In the genomic region with DNA sequence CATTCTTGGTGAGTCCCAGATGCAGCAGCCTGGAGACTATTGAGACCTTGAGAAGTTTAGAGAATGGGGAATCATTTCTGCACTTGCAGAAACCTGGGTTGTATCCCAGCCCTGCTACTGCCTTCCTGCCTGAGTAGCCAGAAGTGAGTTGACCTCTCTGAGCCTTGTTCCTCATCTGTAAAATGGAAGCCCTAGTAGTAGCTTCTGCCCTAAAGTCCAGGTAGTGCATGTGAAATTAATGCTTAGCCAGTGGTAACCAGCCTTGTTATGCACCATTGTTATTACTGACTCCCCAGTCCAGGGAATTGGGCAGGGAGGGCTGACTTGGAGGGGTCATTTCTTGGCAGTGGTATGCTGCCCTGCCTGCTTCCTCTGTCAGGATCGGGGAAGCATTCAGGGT, we compare ENCODE assay signal across 22 cellular contexts. TPM values are rescaled to one million over a fixed set of nuclear protein-coding genes. Genes with fewer than 3 reads are reported as not detected.
DNase-seq lines count a peak whose midpoint lies in the region; ATAC-seq, FAIRE-seq and TF ChIP-seq lines count a peak whose summit lies in the region.
"Had no signal": no experiment of that assay in that cellular context is flagged by ENCODE, and none has a peak within 500 bp of the region (broad histone marks: within the 10 kb centered on the region; RNA-seq: fewer than 3 reads in every experiment).

No MANE protein-coding gene starts in this region.

- H2BK5ac ChIP-seq in IMR-90 (ENCODE audit: low read depth, low read length, poor library complexity, severe bottlenecking), result no peak overlapping the region

- WGBS in A549 (ENCODE audit: missing lambda C conversion rate), result 100% methylated on average over 1 of the region's 1 CpG
- WGBS in IMR-90 (ENCODE audit: extremely low coverage in 2 of 2, insufficient read length in 1 of 2), 2 experiments, result no CpG with 5 or more reads among the region's 1 CpG
- 71% methylated on average over 1 of the region's 1 CpG for WGBS in K562 (ENCODE audit: insufficient coverage, low coverage, missing lambda C conversion rate)
- WGBS in right lobe of liver (ENCODE audit: insufficient coverage, low coverage, low lambda C conversion rate, missing lambda C conversion rate), result no CpG with 5 or more reads among the region's 1 CpG
- WGBS in pancreas, 2 donors, result 83 to 90% methylated on average over 1 of the region's 1 CpG

- H3K4me2 ChIP-seq in A549, result peak overlapping the region; percentile 19; the same call in 1 of the 3 replicates
- peak overlapping the region; percentile 3; the same call in 1 of the 2 replicates for H3K4me2 ChIP-seq in IMR-90 (ENCODE audit: low read depth, low read length)
- H3K4me2 ChIP-seq in K562 (ENCODE audit: insufficient read depth, low read length), result peak overlapping the region; percentile 56
- H3K4me2 ChIP-seq: PC-9 had no signal

- no peak overlapping the region for H2BK15ac ChIP-seq in IMR-90 (ENCODE audit: low read depth, low read length)

- H3K23ac ChIP-seq in IMR-90 (ENCODE audit: low read depth, low read length), result no peak overlapping the region

- DNase-seq in A549 (ENCODE audit: low read depth in 1 of 2, low spot score in 1 of 2) (no peak), IMR-90 (no peak), K562 (ENCODE audit: extremely low read depth in 1 of 4, low spot score in 3 of 4) (peak in 2 of 4 experiments; percentile 7), right lobe of liver (no peak), OCI-M2 (lab: John Stamatoyannopoulos, UW; ENCODE audit: unreplicated experiment) (no peak), pancreas (no peak), RKO (ENCODE audit: low spot score) (no peak)
- DNase-seq: 8988T; BE2C; CD4-positive, CD25-positive, alpha-beta regulatory T cell; COR-L47; DMS 273 treated with DMSO at 0.1 percent for 48 hours; DND-41; NCI-H1105; NCI-H1694 treated with DMSO at 0.1 percent for 48 hours; NCI-H2107; NCI-H2227 treated with DMSO at 0.1 percent for 48 hours; NCI-H524; NCI-H82; PC-9; SJCRH30 had no signal

- H3K56ac ChIP-seq in IMR-90 (ENCODE audit: extremely low read depth, insufficient read depth, low read length), result no peak overlapping the region

- H3K9ac ChIP-seq in IMR-90 (ENCODE audit: low read depth, low read length), result no peak overlapping the region
- H3K9ac ChIP-seq in K562 (ENCODE audit: insufficient read depth in 1 of 2, low read depth in 2 of 2, low read length in 2 of 2), result peak overlapping the region; percentile 4 to 68; a peak in 1 of 4 replicates

- FAIRE-seq in A549 (lab: Jason Lieb, UNC) (no peak), K562 (lab: Jason Lieb, UNC) (no peak), pancreas (lab: Jason Lieb, UNC) (no peak)

- no peak overlapping the region for H4K91ac ChIP-seq in IMR-90 (ENCODE audit: insufficient read depth, low read depth, low read length)

- H4K20me1 ChIP-seq in IMR-90 (ENCODE audit: insufficient read depth, low read length), result peaks cover 99% of the 10 kb centered on the region
- peaks cover 61% of the 10 kb centered on the region for H4K20me1 ChIP-seq in K562 (replicated peaks; ENCODE audit: control insufficient read depth, insufficient read depth, low read length)

- TF ChIP-seq RAD21 in A549 (conservative IDR thresholded peaks at IDR 0.05 in 1 of 2, IDR thresholded peaks at IDR 0.05 in 1 of 2), result no peak
- no peak for TF ChIP-seq RAD21 in IMR-90 (IDR thresholded peaks at IDR 0.05; ENCODE audit: low read length)
- TF ChIP-seq RAD21 in K562 (CRISPR knock-in tag; conservative IDR thresholded peaks at IDR 0.05 in 1 of 2, IDR thresholded peaks at IDR 0.05 in 1 of 2), result no peak

- peaks cover 97% of the 10 kb centered on the region for H3K79me2 ChIP-seq in K562 (ENCODE audit: control insufficient read depth, insufficient read depth, low read length)

- no peak overlapping the region for H2AFZ ChIP-seq in IMR-90 (replicated peaks; ENCODE audit: low read length, poor library complexity)
- H2AFZ ChIP-seq in K562 (ENCODE audit: low read depth, low read length), result no peak overlapping the region
- H2AFZ ChIP-seq: PC-9 had no signal

- dilution Hi-C loops in IMR-90 (cut with HindIII; ENCODE audit: low sequenced_read_pairs, unreplicated experiment), result no loop called here

- H3K9me1 ChIP-seq in IMR-90 (ENCODE audit: insufficient read depth, low read length), result peaks cover 31% of the 10 kb centered on the region
- no peaks in the 10 kb centered on the region for H3K9me1 ChIP-seq in K562 (ENCODE audit: control insufficient read depth, insufficient read depth, low read length)

- in situ Hi-C loops in IMR-90 (cut with MboI; ENCODE audit: low sequenced_read_pairs) (no loop called here), K562 (cut with MboI) (no loop called here)

- no peak for ATAC-seq in A549
- no peak for ATAC-seq in IMR-90 (ENCODE audit: low read depth)
- ATAC-seq in K562, result peak; percentile 1; the same call in 2 of the 3 replicates
- ATAC-seq in right lobe of liver, result no peak
- no peak for ATAC-seq in pancreas
- no peak for ATAC-seq in HG03135 (IDR thresholded peaks at IDR 0.05; ENCODE audit: unreplicated experiment)

- BruUV-seq in IMR-90 (replicated peaks; lab: Mats Ljungman, UMichigan) (no TSS peak), K562 (replicated peaks; lab: Mats Ljungman, UMichigan) (no TSS peak)

- H4K5ac ChIP-seq in IMR-90 (ENCODE audit: low read depth, low read length), result no peak overlapping the region

- peaks cover 7 to 75% of the 10 kb centered on the region in 2 experiments for H3K79me1 ChIP-seq in IMR-90 (ENCODE audit: low read depth in 1 of 2, low read length in 2 of 2)

- H3K36me3 ChIP-seq in IMR-90 (ENCODE audit: control insufficient read depth, insufficient read depth, low read length), result peaks cover 9% of the 10 kb centered on the region; the same call in 1 of the 2 replicates
- peaks cover 22% of the 10 kb centered on the region; the same call in 2 of the 3 replicates for H3K36me3 ChIP-seq in K562 (ENCODE audit: control insufficient read depth, insufficient read depth, low read length)
- no peaks in the 10 kb centered on the region for H3K36me3 ChIP-seq in right lobe of liver
- H3K36me3 ChIP-seq in pancreas, result no peaks in the 10 kb centered on the region
- H3K36me3 ChIP-seq: BE2C, SJCRH30 had no signal

- no peak overlapping the region for H2AK9ac ChIP-seq in IMR-90 (replicated peaks; ENCODE audit: low read depth, low read length, poor library complexity)

- H3K9me3 ChIP-seq in A549 (no peaks in the 10 kb centered on the region), IMR-90 (ENCODE audit: control insufficient read depth, insufficient read depth, low read length) (no peaks in the 10 kb centered on the region), K562 (replicated peaks; ENCODE audit: control insufficient read depth, insufficient read depth, low read depth, low read length) (no peaks in the 10 kb centered on the region), right lobe of liver (no peaks in the 10 kb centered on the region), pancreas (no peaks in the 10 kb centered on the region)
- H3K9me3 ChIP-seq: BE2C, SJCRH30 had no signal

- H2AK5ac ChIP-seq in IMR-90 (ENCODE audit: low read depth, low read length), result no peak overlapping the region

- H3K14ac ChIP-seq in IMR-90 (replicated peaks; ENCODE audit: low read depth, low read length), result no peak overlapping the region

- peaks cover 54% of the 10 kb centered on the region for H3K4me1 ChIP-seq in A549
- H3K4me1 ChIP-seq in IMR-90 (ENCODE audit: control insufficient read depth, insufficient read depth, low read length), result peaks cover 18% of the 10 kb centered on the region
- peaks cover 63 to 67% of the 10 kb centered on the region in 2 experiments for H3K4me1 ChIP-seq in K562 (replicated peaks in 1 of 2; ENCODE audit: control insufficient read depth in 2 of 2, insufficient read depth in 2 of 2, low read length in 2 of 2)
- peaks cover 0 to 89% (median 23%) of the 10 kb centered on the region in 4 donors for H3K4me1 ChIP-seq in right lobe of liver
- H3K4me1 ChIP-seq in pancreas, result peaks cover 6 to 13% (median 11%) of the 10 kb centered on the region in 3 donors
- H3K4me1 ChIP-seq: BE2C had no signal

- no peak overlapping the region for H3K18ac ChIP-seq in IMR-90 (ENCODE audit: low read depth, low read length)

- CTCF ChIA-PET in A549 (lab: Yijun Ruan, JAX), result interaction anchor here (1.2 to 1.7 kb wide), 2 partner anchors 16 to 95 kb away, joined by 3 to 4 read pairs; no protein-coding TSS in a partner anchor
- CTCF ChIA-PET in IMR-90 (lab: Yijun Ruan, JAX), result no interaction called here
- CTCF ChIA-PET in K562 (lab: Yijun Ruan, JAX; ENCODE audit: low intra/inter-chr PET ratio), result no interaction called here

- H4K8ac ChIP-seq in IMR-90 (ENCODE audit: low read depth in 2 of 2, low read length in 2 of 2), result no peak overlapping the region

- intact Hi-C loops in IMR-90 (cut with micrococcal nuclease), result loop anchor here (5.0 kb wide), 1 partner anchor 337 kb away; no protein-coding TSS in a partner anchor
- intact Hi-C loops in K562 (cut with micrococcal nuclease), result loop anchor here (5.0 kb wide), 1 partner anchor 62 kb away; a partner anchor contains a TSS
- intact Hi-C loops in right lobe of liver (cut with DNase I), result no loop called here
- intact Hi-C loops in pancreas (cut with DNase I), result loop anchor here in 1 of 3 donors (10.0 kb wide), 1 partner anchor 60 kb away; a partner anchor contains a TSS

- H3K27me3 ChIP-seq in IMR-90 (ENCODE audit: control insufficient read depth, insufficient read depth, low read length), result no peaks in the 10 kb centered on the region
- H3K27me3 ChIP-seq in K562 (ENCODE audit: control insufficient read depth in 2 of 2, insufficient read depth in 2 of 2, low read length in 2 of 2), result no peaks in the 10 kb centered on the region
- no peaks in the 10 kb centered on the region for H3K27me3 ChIP-seq in right lobe of liver
- H3K27me3 ChIP-seq in pancreas, result no peaks in the 10 kb centered on the region
- H3K27me3 ChIP-seq: BE2C, SJCRH30 had no signal

- no peak for TF ChIP-seq EP300 in A549 (IDR thresholded peaks at IDR 0.05)
- no peak for TF ChIP-seq EP300 in K562 (IDR thresholded peaks at IDR 0.05; ENCODE audit: low read length)

- no peak overlapping the region for H3K4ac ChIP-seq in IMR-90 (ENCODE audit: low read depth, low read length)

- no peak overlapping the region for H2BK20ac ChIP-seq in IMR-90 (ENCODE audit: low read depth, low read length)

- POLR2A ChIA-PET in A549 (lab: Yijun Ruan, JAX) (no interaction called here), IMR-90 (lab: Charles Lee; ENCODE audit: unreplicated experiment) (no interaction called here), K562 (lab: Yijun Ruan, JAX) (interaction anchor here (0.6 to 22.0 kb wide), 8 partner anchors 14 to 182 kb away, joined by 3 to 547 read pairs (median 6); a partner anchor contains a TSS)

- H3K27ac ChIP-seq in A549 (no peak overlapping the region), IMR-90 (ENCODE audit: insufficient read depth, low read length) (no peak overlapping the region), K562 (ENCODE audit: extremely low read depth, low read depth, low read length) (peak overlapping the region; percentile 9; the same call in 1 of the 3 replicates), right lobe of liver (peak overlapping the region in 2 of 3 donors; percentile 13 to 24), pancreas (no peak overlapping the region)
- H3K27ac ChIP-seq: PC-9, SJCRH30 had no signal

- H2BK120ac ChIP-seq in IMR-90 (ENCODE audit: low read depth, low read length), result no peak overlapping the region

- no peak for TF ChIP-seq CTCF in A549 (IDR thresholded peaks at IDR 0.05)
- TF ChIP-seq CTCF in IMR-90 (conservative IDR thresholded peaks at IDR 0.05; ENCODE audit: low read depth, low read length), result no peak
- no peak for TF ChIP-seq CTCF in K562 (IDR thresholded peaks at IDR 0.05 in 2 of 3, conservative IDR thresholded peaks at IDR 0.05 in 1 of 3; ENCODE audit: insufficient read depth in 2 of 3, low read depth in 1 of 3, low read length in 3 of 3)
- no peak for TF ChIP-seq CTCF in right lobe of liver (IDR thresholded peaks at IDR 0.05)
- no peak for TF ChIP-seq CTCF in pancreas (IDR thresholded peaks at IDR 0.05)

- no peak overlapping the region for H3K4me3 ChIP-seq in A549
- no peak overlapping the region for H3K4me3 ChIP-seq in IMR-90 (ENCODE audit: insufficient read depth, low read depth, low read length)
- no peak overlapping the region for H3K4me3 ChIP-seq in K562
- H3K4me3 ChIP-seq in right lobe of liver, result no peak overlapping the region
- H3K4me3 ChIP-seq in pancreas, result no peak overlapping the region
- H3K4me3 ChIP-seq: PC-9, SJCRH30 had no signal

- no peak for TF ChIP-seq POLR2A in A549 (IDR thresholded peaks at IDR 0.05; ENCODE audit: low read length)
- no peak for TF ChIP-seq POLR2A in IMR-90 (IDR thresholded peaks at IDR 0.05; ENCODE audit: low read depth, low read length)
- no peak for TF ChIP-seq POLR2A in K562 (conservative IDR thresholded peaks at IDR 0.05)
- TF ChIP-seq POLR2A in right lobe of liver (IDR thresholded peaks at IDR 0.05), result no peak

RNA-seq across cellular contexts. Expression of a gene that starts 5.6 kb away (rescaled TPM):
- 16.6 and 16.7 TPM in 2 replicates for polyA plus RNA-seq in A549 (2011; rRNA removed)
- polyA plus RNA-seq in A549 (2012; cell fraction: cytosol; rRNA removed), result 6.2 and 7.9 TPM in 2 replicates
- polyA plus RNA-seq in A549 (2012; cell fraction: nucleus; rRNA removed), result 12.5 and 16.4 TPM in 2 replicates
- 5.2 to 5.6 TPM (median 5.6 TPM) in 3 replicates for polyA plus RNA-seq in A549 (2017; fragmentation: RNase III; extraction: RNeasy Plus Mini Kit Qiagen cat#74134 plus additional on column Dnase treatment)
- 25.4 and 29.1 TPM in 2 replicates for polyA minus RNA-seq in A549 (2011; rRNA and poly(A)+ RNA removed)
- total RNA-seq in IMR-90 (2012; rRNA removed), result 8.1 and 10.2 TPM in 2 replicates
- 20.9 and 21.7 TPM in 2 replicates for polyA plus RNA-seq in IMR-90 (2012; rRNA removed)
- polyA plus RNA-seq in IMR-90 (2012; cell fraction: cytosol; rRNA removed), result 12.0 and 27.8 TPM in 2 replicates
- 32.4 and 50.9 TPM in 2 replicates for polyA plus RNA-seq in IMR-90 (2012; cell fraction: nucleus; rRNA removed; ENCODE audit: low replicate concordance)
- 14.6 and 34.6 TPM in 2 replicates for total RNA-seq in K562 (2011; cell fraction: chromatin; rRNA removed; ENCODE audit: low replicate concordance)
- 26.1 and 26.2 TPM in 2 replicates for total RNA-seq in K562 (2011; cell fraction: nucleolus; rRNA removed)
- total RNA-seq in K562 (2011; cell fraction: nucleoplasm; rRNA removed), result 23.4 and 26.2 TPM in 2 replicates
- 54.4 and 55.3 TPM in 2 replicates for total RNA-seq in K562 (2014; rRNA removed)
- 16.8 and 16.9 TPM in 2 replicates for total RNA-seq in K562 (2014; rRNA removed; fragmentation: Illumina TruSeq; extraction: Trizol)
- 9.4 and 10.0 TPM in 2 replicates for total RNA-seq in K562 (2015; rRNA removed; fragmentation: Illumina TruSeq; extraction: Trizol)
- total RNA-seq in K562 (2021), result 61.1 and 71.3 TPM in 2 replicates
- polyA plus RNA-seq in K562 (2011; rRNA removed), result 15.4 and 34.4 TPM in 2 replicates
- polyA plus RNA-seq in K562 (2011; cell fraction: cytosol; rRNA removed), result 28.3 and 29.9 TPM in 2 replicates
- 26.7 and 31.1 TPM in 2 replicates for polyA plus RNA-seq in K562 (2011; cell fraction: nucleus; rRNA removed)
- polyA plus RNA-seq in K562 (2012), result 24.3 and 118 TPM in 2 replicates
- polyA plus RNA-seq in K562 (2014; fragmentation: Illumina TruSeq; extraction: Trizol), result 47.6 and 61.0 TPM in 2 replicates
- 1 to 10 TPM; 3.7 to 5.4 TPM for polyA plus RNA-seq in K562 (2014; fragmentation: Nextera tagmentation; extraction: Ambion mirVana)
- 40.8 and 47.3 TPM in 2 replicates for polyA plus RNA-seq in K562 (2014; rRNA removed)
- polyA minus RNA-seq in K562 (2011; rRNA and poly(A)+ RNA removed), result 13.4 and 14.9 TPM in 2 replicates
- 15.4 and 28.6 TPM in 2 replicates for polyA minus RNA-seq in K562 (2011; cell fraction: cytosol; rRNA and poly(A)+ RNA removed)
- polyA minus RNA-seq in K562 (2011; cell fraction: nucleus; rRNA and poly(A)+ RNA removed), result 6.6 and 11.0 TPM in 2 replicates
- total RNA-seq in right lobe of liver, result 10 to 100 TPM in 4 of 6 experiments, 1 to 10 TPM in 2; 4.5 to 17.9 (median 14.0) TPM
- 10 to 100 TPM in 1 of 6 donors, 1 to 10 TPM in 5; 4.0 to 38.3 (median 7.3) TPM for total RNA-seq in pancreas
- 1 to 10 TPM; 5.7 to 9.7 TPM for polyA plus RNA-seq in pancreas

RNA-seq across cellular contexts. Expression of a gene that starts 29.0 kb away (rescaled TPM):
- polyA plus RNA-seq in A549 (2011; rRNA removed) (102 and 178 TPM in 2 replicates), A549 (2017; fragmentation: RNase III; extraction: RNeasy Plus Mini Kit Qiagen cat#74134 plus additional on column Dnase treatment) (229 to 240 TPM (median 234 TPM) in 3 replicates), IMR-90 (2012; rRNA removed) (105 and 143 TPM in 2 replicates), K562 (2011; rRNA removed) (343 and 388 TPM in 2 replicates), K562 (2014; fragmentation: Illumina TruSeq; extraction: Trizol) (338 and 607 TPM in 2 replicates), K562 (2014; fragmentation: Nextera tagmentation; extraction: Ambion mirVana) (100 to 1,000 TPM; 292 to 545 TPM), K562 (2014; rRNA removed) (1,422 and 1,500 TPM in 2 replicates), pancreas (100 to 1,000 TPM; 204 to 239 TPM)
- 245 and 347 TPM in 2 replicates for polyA plus RNA-seq in A549 (2012; cell fraction: cytosol; rRNA removed)
- 73.8 and 121 TPM in 2 replicates for polyA plus RNA-seq in A549 (2012; cell fraction: nucleus; rRNA removed)
- 9.6 and 12.8 TPM in 2 replicates for polyA minus RNA-seq in A549 (2011; rRNA and poly(A)+ RNA removed)
- total RNA-seq in IMR-90 (2012; rRNA removed) (33.7 and 120 TPM in 2 replicates), K562 (2014; rRNA removed) (1,281 and 1,288 TPM in 2 replicates), K562 (2014; rRNA removed; fragmentation: Illumina TruSeq; extraction: Trizol) (303 and 353 TPM in 2 replicates), K562 (2015; rRNA removed; fragmentation: Illumina TruSeq; extraction: Trizol) (425 and 445 TPM in 2 replicates), K562 (2021) (380 and 403 TPM in 2 replicates), right lobe of liver (100 to 1,000 TPM in 4 of 6 experiments, 10 to 100 TPM in 2; 86.7 to 315 (median 116) TPM), pancreas (10 to 100 TPM; 37.9 to 64.0 (median 53.9) TPM)
- 291 and 630 TPM in 2 replicates for polyA plus RNA-seq in IMR-90 (2012; cell fraction: cytosol; rRNA removed)
- polyA plus RNA-seq in IMR-90 (2012; cell fraction: nucleus; rRNA removed; ENCODE audit: low replicate concordance), result 54.6 and 152 TPM in 2 replicates
- total RNA-seq in K562 (2011; cell fraction: chromatin; rRNA removed; ENCODE audit: low replicate concordance), result 48.2 and 59.7 TPM in 2 replicates
- total RNA-seq in K562 (2011; cell fraction: nucleolus; rRNA removed), result 75.0 and 82.2 TPM in 2 replicates
- 110 and 124 TPM in 2 replicates for total RNA-seq in K562 (2011; cell fraction: nucleoplasm; rRNA removed)
- 299 and 407 TPM in 2 replicates for polyA plus RNA-seq in K562 (2011; cell fraction: cytosol; rRNA removed)
- 273 and 321 TPM in 2 replicates for polyA plus RNA-seq in K562 (2011; cell fraction: nucleus; rRNA removed)
- 405 and 915 TPM in 2 replicates for polyA plus RNA-seq in K562 (2012)
- 92.2 and 94.1 TPM in 2 replicates for polyA minus RNA-seq in K562 (2011; rRNA and poly(A)+ RNA removed)
- 78.4 and 106 TPM in 2 replicates for polyA minus RNA-seq in K562 (2011; cell fraction: cytosol; rRNA and poly(A)+ RNA removed)
- polyA minus RNA-seq in K562 (2011; cell fraction: nucleus; rRNA and poly(A)+ RNA removed), result 40.0 and 57.4 TPM in 2 replicates

RNA-seq across cellular contexts. Expression of a gene that starts 32.1 kb away (rescaled TPM):
- polyA plus RNA-seq in A549 (2011; rRNA removed) (67.0 and 93.7 TPM in 2 replicates), A549 (2017; fragmentation: RNase III; extraction: RNeasy Plus Mini Kit Qiagen cat#74134 plus additional on column Dnase treatment) (81.7 to 87.3 TPM (median 81.8 TPM) in 3 replicates), IMR-90 (2012; rRNA removed) (77.0 and 81.0 TPM in 2 replicates), K562 (2011; rRNA removed) (150 and 176 TPM in 2 replicates), K562 (2014; fragmentation: Illumina TruSeq; extraction: Trizol) (279 and 343 TPM in 2 replicates), K562 (2014; fragmentation: Nextera tagmentation; extraction: Ambion mirVana) (100 to 1,000 TPM; 264 to 508 TPM), K562 (2014; rRNA removed) (180 and 202 TPM in 2 replicates), pancreas (10 to 100 TPM; 23.5 to 45.1 TPM)
- 39.9 and 42.3 TPM in 2 replicates for polyA plus RNA-seq in A549 (2012; cell fraction: cytosol; rRNA removed)
- polyA plus RNA-seq in A549 (2012; cell fraction: nucleus; rRNA removed), result 19.3 and 29.0 TPM in 2 replicates
- polyA minus RNA-seq in A549 (2011; rRNA and poly(A)+ RNA removed), result 18.1 and 18.8 TPM in 2 replicates
- total RNA-seq in IMR-90 (2012; rRNA removed) (53.6 and 70.5 TPM in 2 replicates), K562 (2014; rRNA removed) (132 and 186 TPM in 2 replicates), K562 (2014; rRNA removed; fragmentation: Illumina TruSeq; extraction: Trizol) (209 and 236 TPM in 2 replicates), K562 (2015; rRNA removed; fragmentation: Illumina TruSeq; extraction: Trizol) (220 and 230 TPM in 2 replicates), K562 (2021) (143 and 153 TPM in 2 replicates), right lobe of liver (10 to 100 TPM; 22.2 to 34.4 (median 28.2) TPM), pancreas (10 to 100 TPM; 12.1 to 30.8 (median 16.6) TPM)
- 16.8 and 33.3 TPM in 2 replicates for polyA plus RNA-seq in IMR-90 (2012; cell fraction: cytosol; rRNA removed)
- polyA plus RNA-seq in IMR-90 (2012; cell fraction: nucleus; rRNA removed; ENCODE audit: low replicate concordance), result 9.8 and 42.2 TPM in 2 replicates
- 32.8 and 70.6 TPM in 2 replicates for total RNA-seq in K562 (2011; cell fraction: chromatin; rRNA removed; ENCODE audit: low replicate concordance)
- total RNA-seq in K562 (2011; cell fraction: nucleolus; rRNA removed), result 23.7 and 23.8 TPM in 2 replicates
- total RNA-seq in K562 (2011; cell fraction: nucleoplasm; rRNA removed), result 45.8 and 58.7 TPM in 2 replicates
- 82.1 and 115 TPM in 2 replicates for polyA plus RNA-seq in K562 (2011; cell fraction: cytosol; rRNA removed)
- polyA plus RNA-seq in K562 (2011; cell fraction: nucleus; rRNA removed), result 52.7 and 76.2 TPM in 2 replicates
- 151 and 153 TPM in 2 replicates for polyA plus RNA-seq in K562 (2012)
- polyA minus RNA-seq in K562 (2011; rRNA and poly(A)+ RNA removed), result 63.9 and 71.8 TPM in 2 replicates
- 25.2 and 30.5 TPM in 2 replicates for polyA minus RNA-seq in K562 (2011; cell fraction: cytosol; rRNA and poly(A)+ RNA removed)
- 11.4 and 23.2 TPM in 2 replicates for polyA minus RNA-seq in K562 (2011; cell fraction: nucleus; rRNA and poly(A)+ RNA removed)

Comparison
In these comparisons a context has a peak if more than half of its experiments do, and no peak if none do; other contexts are left out.
1. H3K27ac ChIP-seq: peak in K562 (single experiment) and right lobe of liver (2 of 3); none in A549 (0 of 2), IMR-90 (single experiment) and pancreas (0 of 4).
2. H3K4me2 ChIP-seq: peak in every context shown above with its lines; median percentile 56 in K562; 19 in A549; 3 in IMR-90.
3. intact Hi-C loops: an anchor here in IMR-90 (5.0 kb wide) and K562 (5.0 kb wide); none called in right lobe of liver.